Comparison of ENCODE assay signal across 24 cellular contexts in genomic region chr10:121610798-121611325, GRCh38. TPM values are rescaled to one million over a fixed set of nuclear protein-coding genes. Genes with fewer than 3 reads are reported as not detected.
DNase-seq lines count a peak whose midpoint lies in the region; ATAC-seq and TF ChIP-seq lines count a peak whose summit lies in the region.
"Had no signal": no experiment of that assay in that cellular context is flagged by ENCODE, and none has a peak within 500 bp of the region (broad histone marks: within the 10 kb centered on the region; RNA-seq: fewer than 3 reads in every experiment).

No MANE protein-coding gene starts in this region.

- H3K9me3 Mint-ChIP-seq in mesothelial cell of epicardium = no peaks in the 10 kb centered on the region
- H3K9me3 Mint-ChIP-seq: activated CD4-positive, alpha-beta memory T cell treated with anti-CD3 and anti-CD28 coated beads for 36 hours; stimulated activated naive CD8-positive, alpha-beta T cell treated with anti-CD3 and anti-CD28 coated beads, Interleukin-15, amount 100 ng/mL, for 72 hours had no signal

- ATAC-seq in GM19397 (IDR thresholded peaks at IDR 0.05; ENCODE audit: unreplicated experiment) = no peak
- ATAC-seq: left ventricle myocardium superior; psoas muscle; stimulated activated naive CD8-positive, alpha-beta T cell treated with anti-CD3 and anti-CD28 coated beads, Interleukin-15, amount 100 ng/mL, for 72 hours; upper lobe of right lung had no signal

- DNase-seq in NCI-H146 (lab: John Stamatoyannopoulos, UW) (peak; percentile 5), NCI-H146 treated with DMSO at 0.1 percent for 48 hours (lab: John Stamatoyannopoulos, UW; ENCODE audit: unreplicated experiment) (no peak), astrocyte of the hippocampus (ENCODE audit: low read depth, low spot score) (peak; percentile 22), fibroblast of mammary gland (ENCODE audit: low read depth) (peak; percentile 8), SKM-1 treated with dmso at 0.1 percent for 144 hours (lab: John Stamatoyannopoulos, UW; ENCODE audit: unreplicated experiment) (no peak), mesothelial cell of epicardium (ENCODE audit: low spot score in 2 of 2, unreplicated experiment in 2 of 2) (no peak)
- DNase-seq: activated CD4-positive, alpha-beta memory T cell treated with anti-CD3 and anti-CD28 coated beads for 36 hours; activated CD4-positive, CD25-positive, alpha-beta regulatory T cell; activated gamma-delta T cell treated with Interleukin-2 at 50 U/mL for 16 hours; activated T-cell treated with anti-CD3 and anti-CD28 coated beads for 4 hours; esophagus squamous epithelium; glutamatergic neuron; left ventricle myocardium superior; NCI-H1694; NCI-H2227 treated with DMSO at 0.1 percent for 48 hours; NK-92 treated with Interleukin-12 subunit alpha and Interleukin-12 subunit beta, amount 100 ng/mL, for 24 hours; Peyer's patch; psoas muscle; stimulated activated CD4-positive, alpha-beta T cell treated with anti-CD3 and anti-CD28 coated beads, Interleukin-4, amount 100 ng/mL, for 4 hours; stimulated activated naive CD8-positive, alpha-beta T cell treated with anti-CD3 and anti-CD28 coated beads, Interleukin-15, amount 100 ng/mL, for 72 hours; upper lobe of right lung had no signal

- peaks cover 46% of the 10 kb centered on the region for H3K4me1 Mint-ChIP-seq in mesothelial cell of epicardium

- no peak overlapping the region for H3K27ac Mint-ChIP-seq in mesothelial cell of epicardium
- H3K27ac Mint-ChIP-seq: activated CD4-positive, alpha-beta memory T cell treated with anti-CD3 and anti-CD28 coated beads for 36 hours; stimulated activated naive CD8-positive, alpha-beta T cell treated with anti-CD3 and anti-CD28 coated beads, Interleukin-15, amount 100 ng/mL, for 72 hours had no signal

- no peak overlapping the region for H3K4me3 ChIP-seq in fibroblast of mammary gland (ENCODE audit: control insufficient read depth, low read depth, low read length)
- H3K4me3 ChIP-seq: BLaER1, esophagus squamous epithelium, Peyer's patch, psoas muscle, upper lobe of right lung had no signal

- H3K36me3 Mint-ChIP-seq in mesothelial cell of epicardium = no peaks in the 10 kb centered on the region
- H3K36me3 Mint-ChIP-seq: activated CD4-positive, alpha-beta memory T cell treated with anti-CD3 and anti-CD28 coated beads for 36 hours had no signal

- no peak for TF ChIP-seq CTCF in fibroblast of mammary gland (conservative IDR thresholded peaks at IDR 0.05; ENCODE audit: control insufficient read depth, insufficient read depth, low read depth, low read length)
- TF ChIP-seq CTCF in mesothelial cell of epicardium (IDR thresholded peaks at IDR 0.05; ENCODE audit: unreplicated experiment) = no peak

- H3K27me3 Mint-ChIP-seq in mesothelial cell of epicardium (ENCODE audit: low read depth) = no peaks in the 10 kb centered on the region

- no peak overlapping the region for H3K4me3 Mint-ChIP-seq in mesothelial cell of epicardium
- H3K4me3 Mint-ChIP-seq: activated CD4-positive, alpha-beta memory T cell treated with anti-CD3 and anti-CD28 coated beads for 36 hours; stimulated activated naive CD8-positive, alpha-beta T cell treated with anti-CD3 and anti-CD28 coated beads, Interleukin-15, amount 100 ng/mL, for 72 hours had no signal

- H3K27ac ChIP-seq in temporal lobe (ENCODE audit: low read depth, low read length) = peak overlapping the region; percentile 13
- H3K27ac ChIP-seq: BLaER1, Peyer's patch, psoas muscle, upper lobe of right lung had no signal

RNA-seq across cellular contexts. Expression of gene FGFR2, which starts 12.6 kb away (rescaled TPM):
- 46.7 TPM for total RNA-seq in temporal lobe
- total RNA-seq in mesothelial cell of epicardium = 78.0 to 88.3 TPM (median 83.2 TPM) in 3 replicates

Comparison
In these comparisons a context has a peak if more than half of its experiments do, and no peak if none do; other contexts are left out.
1. DNase-seq: peak in NCI-H146 (single experiment), astrocyte of the hippocampus (single experiment) and fibroblast of mammary gland (single experiment); none in NCI-H146 treated with DMSO at 0.1 percent for 48 hours (single experiment), SKM-1 treated with dmso at 0.1 percent for 144 hours (single experiment) and mesothelial cell of epicardium (0 of 2).